ENCODE assay signal across 8 cellular contexts in genomic region chr3:100993309-100993708, GRCh38. TPM values are rescaled to one million over a fixed set of nuclear protein-coding genes. Genes with fewer than 3 reads are reported as not detected.
A peak's percentile ranks its signal among the peaks of the same experiment; 100 is the strongest.
DNase-seq lines count a peak whose midpoint lies in the region; ATAC-seq and TF ChIP-seq lines count a peak whose summit lies in the region.

Gene ABI3BP, minus strand, starts transcription at chr3:100993421. Its CDS starts 37 bp downstream, at chr3:100993384.

- peak within 1 kb of the TSS; percentile 83 for H3K4me3 ChIP-seq in ACC112 (ENCODE audit: low read depth, low read length)
- H3K4me3 ChIP-seq in right lobe of liver, result peak within 1 kb of the TSS in 2 of 3 donors; percentile 6 to 18
- peak within 1 kb of the TSS; percentile 4 to 43 for H3K4me3 ChIP-seq in testis

- no peak for TF ChIP-seq POLR2A in right lobe of liver (IDR thresholded peaks at IDR 0.05)
- TF ChIP-seq POLR2A in testis (IDR thresholded peaks at IDR 0.05), result no peak

- H3K4me1 ChIP-seq in ACC112 (ENCODE audit: control insufficient read depth, insufficient read depth, low read length, unreplicated experiment), result peaks cover 6% of the 10 kb centered on the region
- no peaks in the 10 kb centered on the region for H3K4me1 ChIP-seq in right lobe of liver
- no peaks in the 10 kb centered on the region for H3K4me1 ChIP-seq in testis

- H3K9me3 ChIP-seq in right lobe of liver (no peaks in the 10 kb centered on the region), testis (no peaks in the 10 kb centered on the region)

- H3K79me2 ChIP-seq in ACC112 (ENCODE audit: control insufficient read depth, insufficient read depth, low read length, unreplicated experiment), result peaks cover 21% of the 10 kb centered on the region

- no peaks in the 10 kb centered on the region for H3K27me3 ChIP-seq in ACC112 (ENCODE audit: insufficient read depth, low read length)
- H3K27me3 ChIP-seq in right lobe of liver, result no peaks in the 10 kb centered on the region
- no peaks in the 10 kb centered on the region for H3K27me3 ChIP-seq in testis

- no peaks in the 10 kb centered on the region for H3K36me3 ChIP-seq in ACC112 (ENCODE audit: insufficient read depth, low read length)
- no peaks in the 10 kb centered on the region for H3K36me3 ChIP-seq in right lobe of liver
- no peaks in the 10 kb centered on the region for H3K36me3 ChIP-seq in testis (ENCODE audit: low read depth, missing control alignments)

- H2AFZ ChIP-seq in ACC112 (ENCODE audit: low read length, unreplicated experiment), result peak within 1 kb of the TSS; percentile 62

- DNase-seq in M059J (ENCODE audit: low read depth), result peak; percentile 87
- peak; percentile 83 for DNase-seq in dedifferentiated amniotic fluid mesenchymal stem cell (ENCODE audit: extremely low spot score)
- peak; percentile 45 to 54 (median 48) for DNase-seq in right lobe of liver
- peak; percentile 68 for DNase-seq in testis
- DNase-seq in activated gamma-delta T cell treated with Interleukin-2 at 50 U/mL for 16 hours, result no peak
- no peak for DNase-seq in NOMO-1 treated with DMSO at 0.1 percent for 48 hours (lab: John Stamatoyannopoulos, UW; ENCODE audit: unreplicated experiment)
- no peak for DNase-seq in GM20000 (ENCODE audit: low spot score)

- peak; percentile 57 to 91 (median 68) for ATAC-seq in right lobe of liver

- TF ChIP-seq CTCF in right lobe of liver (IDR thresholded peaks at IDR 0.05) (no peak), testis (IDR thresholded peaks at IDR 0.05) (no peak), GM20000 (IDR thresholded peaks at IDR 0.05; ENCODE audit: extremely low read depth, missing control alignments) (no peak)

- 7% methylated on average over 5 of the region's 5 CpGs for WGBS in right lobe of liver (ENCODE audit: insufficient coverage, low coverage, low lambda C conversion rate, missing lambda C conversion rate)
- 34 to 44% methylated on average over 5 of the region's 5 CpGs for WGBS in testis, 2 donors

- H3K27ac ChIP-seq in ACC112 (ENCODE audit: low read depth, low read length) (peak within 1 kb of the TSS; percentile 60), right lobe of liver (peak within 1 kb of the TSS in 1 of 3 donors; percentile 25), testis (peak within 1 kb of the TSS; percentile 14 to 28)

- intact Hi-C loops in right lobe of liver (cut with DNase I), result no loop called here
- intact Hi-C loops in testis (cut with DNase I; ENCODE audit: low total_unique reads), result no loop called here

RNA-seq across cellular contexts. Expression of gene ABI3BP, which starts in this region (rescaled TPM):
- 6.7 and 21.9 TPM in 2 replicates for total RNA-seq in M059J (2014; rRNA removed; shearing (Covaris generic))
- 1 to 10 TPM; 1.5 to 4.9 (median 3.0) TPM for total RNA-seq in right lobe of liver
- 10 to 100 TPM in 1 of 2 donors, 1 to 10 TPM in 1; 8.7 to 25.0 TPM for total RNA-seq in testis
- 58.2 TPM for polyA plus RNA-seq in testis (ENCODE audit: insufficient read depth, low read depth, low replicate concordance)

Comparison
In these comparisons a context has a peak if more than half of its experiments do, and no peak if none do; other contexts are left out.
1. H3K4me3 ChIP-seq: peak in every context shown above with its lines; median percentile 83 in ACC112; 24 in testis; 12 in right lobe of liver.
2. DNase-seq: peak in M059J (single experiment), dedifferentiated amniotic fluid mesenchymal stem cell (single experiment), right lobe of liver (3 of 3) and testis (single experiment); none in activated gamma-delta T cell treated with Interleukin-2 at 50 U/mL for 16 hours (single experiment), NOMO-1 treated with DMSO at 0.1 percent for 48 hours (single experiment) and GM20000 (single experiment).